ENCODE assay signal across 1 cellular context in genomic region chr10:14592026-14592425, GRCh38.
TF ChIP-seq lines count a peak whose summit lies in the region.

No MANE protein-coding gene starts in this region.

TF ChIP-seq in GM23338, 12 proteins besides CTCF, POLR2A, EP300 and RAD21 (continued from another document):
- TF ChIP-seq ZNF462 (CRISPR knock-in tag; IDR thresholded peaks at IDR 0.05) (no peak), POLR2AphosphoS5 (IDR thresholded peaks at IDR 0.05; ENCODE audit: low read depth) (no peak), JUNB (IDR thresholded peaks at IDR 0.05; ENCODE audit: unreplicated experiment) (no peak), REST (IDR thresholded peaks at IDR 0.05; ENCODE audit: unreplicated experiment) (no peak)
